ENCODE assay signal across 14 cellular contexts in genomic region chr1:229368347-229368746, GRCh38. TPM values are rescaled to one million over a fixed set of nuclear protein-coding genes. Genes with fewer than 3 reads are reported as not detected.
DNase-seq lines count a peak whose midpoint lies in the region; ATAC-seq and TF ChIP-seq lines count a peak whose summit lies in the region.
"Had no signal": no experiment of that assay in that cellular context is flagged by ENCODE, and none has a peak within 500 bp of the region (broad histone marks: within the 10 kb centered on the region; RNA-seq: fewer than 3 reads in every experiment).

No MANE protein-coding gene starts in this region.

- no TSS peak for BruUV-seq in OCI-LY7 (replicated peaks; lab: Mats Ljungman, UMichigan)

- intact Hi-C loops in OCI-LY7 (cut with micrococcal nuclease; ENCODE audit: unreplicated experiment), result no loop called here

- H3K4me1 ChIP-seq in skeletal muscle tissue (ENCODE audit: control insufficient read depth in 3 of 3, insufficient read depth in 3 of 3, low read length in 3 of 3), result peaks cover 15 to 18% (median 16%) of the 10 kb centered on the region in 3 donors
- H3K4me1 ChIP-seq in OCI-LY7 (ENCODE audit: insufficient read depth, low read length, poor library complexity, severe bottlenecking), result no peaks in the 10 kb centered on the region
- H3K4me1 ChIP-seq: esophagus squamous epithelium had no signal

- H3K4me3 ChIP-seq in skeletal muscle tissue (ENCODE audit: low read length in 3 of 3) (peak overlapping the region in 2 of 3 donors; percentile 10 to 42), OCI-LY7 (ENCODE audit: low read depth, low read length, poor library complexity, severe bottlenecking) (no peak overlapping the region)
- H3K4me3 ChIP-seq: esophagus squamous epithelium, K562 had no signal

- DNase-seq in globus pallidus (ENCODE audit: low spot score) (no peak), OCI-LY7 (ENCODE audit: low spot score) (no peak)
- no peak for DNase-seq in effector CD4-positive, alpha-beta T cell
- DNase-seq: activated CD4-positive, CD25-positive, alpha-beta regulatory T cell treated with anti-CD3 and anti-CD28 coated beads, Interleukin-2, amount 50 U/mL, for 72 hours; activated gamma-delta T cell; central memory CD4-positive, alpha-beta T cell; DMS153; esophagus squamous epithelium; SIG-M5 had no signal

- POLR2A ChIA-PET in OCI-LY7 (lab: Charles Lee), result no interaction called here

- peak overlapping the region; percentile 70 for H3K27ac ChIP-seq in skeletal muscle tissue (ENCODE audit: low read depth, low read length)
- H3K27ac ChIP-seq in OCI-LY7 (ENCODE audit: low read depth, low read length, poor library complexity, severe bottlenecking), result no peak overlapping the region
- H3K27ac ChIP-seq: esophagus squamous epithelium had no signal

- ATAC-seq in GM19043 (IDR thresholded peaks at IDR 0.05; ENCODE audit: low read depth, unreplicated experiment), result peak; percentile 84
- peak; percentile 58 for ATAC-seq in HG02571 (IDR thresholded peaks at IDR 0.05; ENCODE audit: unreplicated experiment)
- peak; percentile 63 for ATAC-seq in HG03378 (IDR thresholded peaks at IDR 0.05; ENCODE audit: unreplicated experiment)
- ATAC-seq: K562 had no signal

- H3K4me2 ChIP-seq in OCI-LY7 (ENCODE audit: low read length), result no peak overlapping the region

- H3K27me3 ChIP-seq in skeletal muscle tissue (ENCODE audit: control insufficient read depth in 3 of 3, insufficient read depth in 3 of 3, low read length in 3 of 3), result no peaks in the 10 kb centered on the region

- H4K20me1 ChIP-seq in OCI-LY7 (ENCODE audit: insufficient read depth, low read length), result no peaks in the 10 kb centered on the region

- no peak for TF ChIP-seq CTCF in OCI-LY7 (conservative IDR thresholded peaks at IDR 0.05; ENCODE audit: low read length)

- no peak overlapping the region for H2AFZ ChIP-seq in OCI-LY7 (ENCODE audit: low read length)

- H3K36me3 ChIP-seq in skeletal muscle tissue (ENCODE audit: control insufficient read depth in 3 of 3, insufficient read depth in 3 of 3, low read length in 3 of 3), result no peaks in the 10 kb centered on the region
- no peaks in the 10 kb centered on the region for H3K36me3 ChIP-seq in OCI-LY7 (ENCODE audit: insufficient read depth, low read length)
- H3K36me3 ChIP-seq: esophagus squamous epithelium had no signal

- CTCF ChIA-PET in OCI-LY7 (lab: Charles Lee; ENCODE audit: unreplicated experiment), result no interaction called here

- no peaks in the 10 kb centered on the region for H3K9me2 ChIP-seq in OCI-LY7 (ENCODE audit: insufficient read depth, low read length)

- peak overlapping the region in 2 of 3 donors; percentile 65 to 66 for H3K9ac ChIP-seq in skeletal muscle tissue (ENCODE audit: low read depth in 1 of 3, low read length in 3 of 3)

- no peaks in the 10 kb centered on the region for H3K79me2 ChIP-seq in OCI-LY7 (ENCODE audit: insufficient read depth, low read depth, low read length)

- H3K9me3 ChIP-seq in skeletal muscle tissue (ENCODE audit: control insufficient read depth in 3 of 3, low read length in 3 of 3) (no peaks in the 10 kb centered on the region), OCI-LY7 (ENCODE audit: low read length) (peaks cover 9% of the 10 kb centered on the region; the same call in 1 of the 2 replicates)
- H3K9me3 ChIP-seq: esophagus squamous epithelium had no signal

RNA-seq across cellular contexts. Expression of gene CCSAP, which starts 25.5 kb away (rescaled TPM):
- total RNA-seq in skeletal muscle tissue (5.2 TPM), OCI-LY7 (2022) (15.7 and 16.9 TPM in 2 replicates)
- 9.3 and 10.5 TPM in 2 replicates for total RNA-seq in OCI-LY7 (2014; rRNA removed; shearing (Covaris generic))
